In the genomic region with DNA sequence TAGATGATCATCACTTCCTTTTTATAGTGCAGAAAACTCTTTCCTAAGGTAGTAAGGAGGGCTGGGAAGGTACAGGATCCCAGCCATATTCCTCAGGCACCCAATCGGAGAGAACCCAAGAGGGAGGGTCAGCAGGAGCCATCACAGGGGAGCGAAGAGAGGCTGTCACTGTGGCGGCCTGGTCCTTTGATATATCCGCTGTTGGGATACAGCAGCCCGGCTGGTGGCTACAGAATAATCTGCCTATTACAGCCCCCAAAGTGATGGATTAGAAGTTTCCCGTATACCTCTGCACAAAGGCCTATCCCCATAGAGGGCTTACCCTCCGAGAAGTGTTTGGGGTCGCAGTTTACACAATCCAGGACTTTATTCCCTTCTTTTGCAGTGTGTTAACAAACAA, we compare ENCODE assay signal across 8 cellular contexts. TPM values are rescaled to one million over a fixed set of nuclear protein-coding genes. Genes with fewer than 3 reads are reported as not detected.
DNase-seq lines count a peak whose midpoint lies in the region; ATAC-seq and TF ChIP-seq lines count a peak whose summit lies in the region.

No MANE protein-coding gene starts in this region.

- H3K27me3 ChIP-seq in BE2C: no peaks in the 10 kb centered on the region
- H3K27me3 ChIP-seq in ascending aorta: no peaks in the 10 kb centered on the region
- H3K27me3 ChIP-seq in mononuclear cell (ENCODE audit: insufficient read depth, low read length): peaks cover 13% of the 10 kb centered on the region

- H3K27ac ChIP-seq in ascending aorta: peak overlapping the region; percentile 74 to 89

- intact Hi-C loops in ascending aorta (cut with DNase I): loop anchor here (1.0 to 10.0 kb wide), 5 partner anchors 9 to 1595 kb away; a partner anchor contains a TSS

- ATAC-seq in HG02885 (IDR thresholded peaks at IDR 0.05; ENCODE audit: poor library complexity, unreplicated experiment): peak; percentile 13
- no peak for ATAC-seq in HG02970 (IDR thresholded peaks at IDR 0.05; ENCODE audit: low FRiP score, unreplicated experiment)
- no peak for ATAC-seq in HG02571 (IDR thresholded peaks at IDR 0.05; ENCODE audit: unreplicated experiment)

- DNase-seq in BE2C: no peak
- no peak for DNase-seq in ascending aorta (ENCODE audit: low spot score in 2 of 2)
- no peak for DNase-seq in NCI-H187 treated with DMSO at 0.1 percent for 48 hours (lab: John Stamatoyannopoulos, UW)
- DNase-seq in GM13977 (ENCODE audit: low spot score): no peak

- H3K4me3 ChIP-seq in BE2C (ENCODE audit: low read depth, low read length) (peak overlapping the region; percentile 44), ascending aorta (peak overlapping the region; percentile 83), mononuclear cell (ENCODE audit: low read length) (peak overlapping the region; percentile 84)

- H3K4me1 ChIP-seq in BE2C (no peaks in the 10 kb centered on the region), ascending aorta (peaks cover 0 to 8% of the 10 kb centered on the region in 2 donors), mononuclear cell (ENCODE audit: insufficient read depth, low read length) (peaks cover 48% of the 10 kb centered on the region)

- in situ Hi-C loops in GM13977 (cut with MboI; ENCODE audit: low pct_unique_long_range_greater_than_20kb, low sequenced_read_pairs, unreplicated experiment): no loop called here

- TF ChIP-seq CTCF in BE2C (IDR thresholded peaks at IDR 0.05; ENCODE audit: low read depth, low read length) (no peak), ascending aorta (IDR thresholded peaks at IDR 0.05) (no peak), GM13977 (IDR thresholded peaks at IDR 0.05; ENCODE audit: extremely low read depth, insufficient read depth, missing control alignments) (no peak)

- H3K9me3 ChIP-seq in BE2C (no peaks in the 10 kb centered on the region), ascending aorta (no peaks in the 10 kb centered on the region), mononuclear cell (ENCODE audit: low read depth, low read length) (no peaks in the 10 kb centered on the region)

- no peaks in the 10 kb centered on the region for H3K36me3 ChIP-seq in BE2C
- H3K36me3 ChIP-seq in ascending aorta: no peaks in the 10 kb centered on the region

RNA-seq across cellular contexts. Expression of a gene that starts 48.5 kb away (rescaled TPM):
- polyA plus RNA-seq in BE2C (2012; ENCODE audit: insufficient read depth, insufficient read length, low read depth): 0.08 TPM
- total RNA-seq in ascending aorta (not detected), mononuclear cell (under 0.01 TPM)

RNA-seq across cellular contexts. Expression of a gene that starts 55.7 kb away (rescaled TPM):
- polyA plus RNA-seq in BE2C (2012; ENCODE audit: insufficient read depth, insufficient read length, low read depth): 17.5 TPM
- total RNA-seq in ascending aorta: 16.7 TPM
- total RNA-seq in mononuclear cell: 49.3 TPM

RNA-seq across cellular contexts. Expression of a gene that starts 56.5 kb away (rescaled TPM):
- polyA plus RNA-seq in BE2C (2012; ENCODE audit: insufficient read depth, insufficient read length, low read depth): not detected
- total RNA-seq in ascending aorta (not detected), mononuclear cell (not detected)
